ENCODE assay signal across 1 cellular context in the genomic region with DNA sequence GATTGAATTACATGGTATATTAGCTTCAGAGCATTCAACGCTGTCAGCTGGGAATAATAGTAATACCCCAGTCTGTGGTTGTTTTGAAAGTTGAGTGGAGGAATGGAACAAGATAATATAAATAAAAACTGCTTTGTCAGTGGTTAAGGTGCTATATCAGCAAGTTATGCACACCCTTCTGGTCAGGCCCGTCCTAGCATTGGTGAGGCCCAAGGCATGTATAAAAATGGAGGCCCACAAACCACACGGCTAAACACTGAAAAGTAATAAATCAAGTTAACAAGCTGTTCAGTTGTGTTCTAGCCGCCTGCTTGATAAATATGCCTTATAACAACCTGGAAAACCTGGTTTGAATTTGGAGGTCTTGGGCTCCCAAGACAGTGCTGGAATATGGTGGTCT.
TF ChIP-seq lines count a peak whose summit lies in the region.

No MANE protein-coding gene starts in this region.

TF ChIP-seq in K562, 482 proteins besides CTCF, POLR2A, EP300 and RAD21 (continued from another document):
- TF ChIP-seq MAFF (IDR thresholded peaks at IDR 0.05; ENCODE audit: low read length) (peak; percentile 46; the same call in 1 of the 2 replicates), CEBPB (tag; IDR thresholded peaks at IDR 0.05) (no peak), FOSL1 (tag; conservative IDR thresholded peaks at IDR 0.05) (no peak), HDAC8 (tag; IDR thresholded peaks at IDR 0.05) (no peak), ERF (CRISPR knock-in tag; IDR thresholded peaks at IDR 0.05) (no peak), NFE2 (IDR thresholded peaks at IDR 0.05; ENCODE audit: low read depth) (peak; percentile 61), MTA3 (IDR thresholded peaks at IDR 0.05; ENCODE audit: borderline replicate concordance) (no peak), ZNF197 (CRISPR knock-in tag; IDR thresholded peaks at IDR 0.05; ENCODE audit: low read depth) (no peak), ZNF174 (CRISPR knock-in tag; IDR thresholded peaks at IDR 0.05) (no peak), C11orf30 (IDR thresholded peaks at IDR 0.05; ENCODE audit: low read depth) (peak; percentile 87), PPARD (CRISPR knock-in tag; IDR thresholded peaks at IDR 0.05) (no peak), MAFG (tag; conservative IDR thresholded peaks at IDR 0.05) (peak; percentile 87), SRF (CRISPR knock-in tag; IDR thresholded peaks at IDR 0.05) (no peak), SAP30 (IDR thresholded peaks at IDR 0.05; ENCODE audit: borderline replicate concordance, insufficient read depth, low read depth, low read length, poor library complexity, severe bottlenecking) (no peak), ZKSCAN3 (CRISPR knock-in tag; IDR thresholded peaks at IDR 0.05) (no peak), TCF7 (IDR thresholded peaks at IDR 0.05; ENCODE audit: borderline replicate concordance) (no peak), ZNF184 (CRISPR knock-in tag; IDR thresholded peaks at IDR 0.05) (no peak), HNRNPL (IDR thresholded peaks at IDR 0.05; ENCODE audit: low read depth, low read length) (no peak), ZNF263 (CRISPR knock-in tag; IDR thresholded peaks at IDR 0.05; ENCODE audit: borderline replicate concordance) (no peak), CBX1 (IDR thresholded peaks at IDR 0.05; ENCODE audit: low read depth) (no peak), HCFC1 (IDR thresholded peaks at IDR 0.05; ENCODE audit: low read depth, low read length) (no peak), MEIS2 (IDR thresholded peaks at IDR 0.05; ENCODE audit: partially characterized antibody) (peak; percentile 49), BACH1 (tag; IDR thresholded peaks at IDR 0.05) (peak; percentile 73), GABPB2 (CRISPR knock-in tag; conservative IDR thresholded peaks at IDR 0.05) (no peak)
- TF ChIP-seq, protein P1, sequence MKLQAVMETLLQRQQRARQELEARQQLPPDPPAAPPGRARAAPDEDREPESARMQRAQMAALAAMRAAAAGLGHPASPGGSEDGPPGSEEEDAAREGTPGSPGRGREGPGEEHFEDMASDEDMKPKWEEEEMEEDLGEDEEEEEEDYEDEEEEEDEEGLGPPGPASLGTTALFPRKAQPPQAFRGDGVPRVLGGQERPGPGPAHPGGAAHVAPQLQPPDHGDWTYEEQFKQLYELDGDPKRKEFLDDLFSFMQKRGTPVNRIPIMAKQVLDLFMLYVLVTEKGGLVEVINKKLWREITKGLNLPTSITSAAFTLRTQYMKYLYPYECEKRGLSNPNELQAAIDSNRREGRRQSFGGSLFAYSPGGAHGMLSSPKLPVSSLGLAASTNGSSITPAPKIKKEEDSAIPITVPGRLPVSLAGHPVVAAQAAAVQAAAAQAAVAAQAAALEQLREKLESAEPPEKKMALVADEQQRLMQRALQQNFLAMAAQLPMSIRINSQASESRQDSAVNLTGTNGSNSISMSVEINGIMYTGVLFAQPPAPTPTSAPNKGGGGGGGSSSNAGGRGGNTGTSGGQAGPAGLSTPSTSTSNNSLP (IDR thresholded peaks at IDR 0.05; ENCODE audit: borderline replicate concordance, low read depth, low read length), result no peak
- TF ChIP-seq, protein P2, sequence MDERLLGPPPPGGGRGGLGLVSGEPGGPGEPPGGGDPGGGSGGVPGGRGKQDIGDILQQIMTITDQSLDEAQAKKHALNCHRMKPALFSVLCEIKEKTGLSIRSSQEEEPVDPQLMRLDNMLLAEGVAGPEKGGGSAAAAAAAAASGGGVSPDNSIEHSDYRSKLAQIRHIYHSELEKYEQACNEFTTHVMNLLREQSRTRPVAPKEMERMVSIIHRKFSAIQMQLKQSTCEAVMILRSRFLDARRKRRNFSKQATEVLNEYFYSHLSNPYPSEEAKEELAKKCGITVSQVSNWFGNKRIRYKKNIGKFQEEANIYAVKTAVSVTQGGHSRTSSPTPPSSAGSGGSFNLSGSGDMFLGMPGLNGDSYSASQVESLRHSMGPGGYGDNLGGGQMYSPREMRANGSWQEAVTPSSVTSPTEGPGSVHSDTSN (CRISPR knock-in tag; IDR thresholded peaks at IDR 0.05; ENCODE audit: low read depth), result no peak
- TF ChIP-seq, protein P2 (tag; conservative IDR thresholded peaks at IDR 0.05; ENCODE audit: low read depth), result peak; percentile 72
- TF ChIP-seq, protein P3, sequence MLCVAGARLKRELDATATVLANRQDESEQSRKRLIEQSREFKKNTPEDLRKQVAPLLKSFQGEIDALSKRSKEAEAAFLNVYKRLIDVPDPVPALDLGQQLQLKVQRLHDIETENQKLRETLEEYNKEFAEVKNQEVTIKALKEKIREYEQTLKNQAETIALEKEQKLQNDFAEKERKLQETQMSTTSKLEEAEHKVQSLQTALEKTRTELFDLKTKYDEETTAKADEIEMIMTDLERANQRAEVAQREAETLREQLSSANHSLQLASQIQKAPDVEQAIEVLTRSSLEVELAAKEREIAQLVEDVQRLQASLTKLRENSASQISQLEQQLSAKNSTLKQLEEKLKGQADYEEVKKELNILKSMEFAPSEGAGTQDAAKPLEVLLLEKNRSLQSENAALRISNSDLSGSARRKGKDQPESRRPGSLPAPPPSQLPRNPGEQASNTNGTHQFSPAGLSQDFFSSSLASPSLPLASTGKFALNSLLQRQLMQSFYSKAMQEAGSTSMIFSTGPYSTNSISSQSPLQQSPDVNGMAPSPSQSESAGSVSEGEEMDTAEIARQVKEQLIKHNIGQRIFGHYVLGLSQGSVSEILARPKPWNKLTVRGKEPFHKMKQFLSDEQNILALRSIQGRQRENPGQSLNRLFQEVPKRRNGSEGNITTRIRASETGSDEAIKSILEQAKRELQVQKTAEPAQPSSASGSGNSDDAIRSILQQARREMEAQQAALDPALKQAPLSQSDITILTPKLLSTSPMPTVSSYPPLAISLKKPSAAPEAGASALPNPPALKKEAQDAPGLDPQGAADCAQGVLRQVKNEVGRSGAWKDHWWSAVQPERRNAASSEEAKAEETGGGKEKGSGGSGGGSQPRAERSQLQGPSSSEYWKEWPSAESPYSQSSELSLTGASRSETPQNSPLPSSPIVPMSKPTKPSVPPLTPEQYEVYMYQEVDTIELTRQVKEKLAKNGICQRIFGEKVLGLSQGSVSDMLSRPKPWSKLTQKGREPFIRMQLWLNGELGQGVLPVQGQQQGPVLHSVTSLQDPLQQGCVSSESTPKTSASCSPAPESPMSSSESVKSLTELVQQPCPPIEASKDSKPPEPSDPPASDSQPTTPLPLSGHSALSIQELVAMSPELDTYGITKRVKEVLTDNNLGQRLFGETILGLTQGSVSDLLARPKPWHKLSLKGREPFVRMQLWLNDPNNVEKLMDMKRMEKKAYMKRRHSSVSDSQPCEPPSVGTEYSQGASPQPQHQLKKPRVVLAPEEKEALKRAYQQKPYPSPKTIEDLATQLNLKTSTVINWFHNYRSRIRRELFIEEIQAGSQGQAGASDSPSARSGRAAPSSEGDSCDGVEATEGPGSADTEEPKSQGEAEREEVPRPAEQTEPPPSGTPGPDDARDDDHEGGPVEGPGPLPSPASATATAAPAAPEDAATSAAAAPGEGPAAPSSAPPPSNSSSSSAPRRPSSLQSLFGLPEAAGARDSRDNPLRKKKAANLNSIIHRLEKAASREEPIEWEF (CRISPR knock-in tag; IDR thresholded peaks at IDR 0.05), result no peak
- TF ChIP-seq, protein P4, sequence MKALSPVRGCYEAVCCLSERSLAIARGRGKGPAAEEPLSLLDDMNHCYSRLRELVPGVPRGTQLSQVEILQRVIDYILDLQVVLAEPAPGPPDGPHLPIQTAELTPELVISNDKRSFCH (CRISPR knock-in tag; IDR thresholded peaks at IDR 0.05), result no peak
- TF ChIP-seq, protein P4 (tag; IDR thresholded peaks at IDR 0.05), result no peak
- TF ChIP-seq, protein P5, sequence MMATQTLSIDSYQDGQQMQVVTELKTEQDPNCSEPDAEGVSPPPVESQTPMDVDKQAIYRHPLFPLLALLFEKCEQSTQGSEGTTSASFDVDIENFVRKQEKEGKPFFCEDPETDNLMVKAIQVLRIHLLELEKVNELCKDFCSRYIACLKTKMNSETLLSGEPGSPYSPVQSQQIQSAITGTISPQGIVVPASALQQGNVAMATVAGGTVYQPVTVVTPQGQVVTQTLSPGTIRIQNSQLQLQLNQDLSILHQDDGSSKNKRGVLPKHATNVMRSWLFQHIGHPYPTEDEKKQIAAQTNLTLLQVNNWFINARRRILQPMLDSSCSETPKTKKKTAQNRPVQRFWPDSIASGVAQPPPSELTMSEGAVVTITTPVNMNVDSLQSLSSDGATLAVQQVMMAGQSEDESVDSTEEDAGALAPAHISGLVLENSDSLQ (IDR thresholded peaks at IDR 0.05), result 0 out of 2 replicates have a peak, but pooled peaks have one; percentile 28
TF ChIP-seq in K562: peak in this region for 10.
